ENCODE assay signal across 13 cellular contexts in the genomic region with DNA sequence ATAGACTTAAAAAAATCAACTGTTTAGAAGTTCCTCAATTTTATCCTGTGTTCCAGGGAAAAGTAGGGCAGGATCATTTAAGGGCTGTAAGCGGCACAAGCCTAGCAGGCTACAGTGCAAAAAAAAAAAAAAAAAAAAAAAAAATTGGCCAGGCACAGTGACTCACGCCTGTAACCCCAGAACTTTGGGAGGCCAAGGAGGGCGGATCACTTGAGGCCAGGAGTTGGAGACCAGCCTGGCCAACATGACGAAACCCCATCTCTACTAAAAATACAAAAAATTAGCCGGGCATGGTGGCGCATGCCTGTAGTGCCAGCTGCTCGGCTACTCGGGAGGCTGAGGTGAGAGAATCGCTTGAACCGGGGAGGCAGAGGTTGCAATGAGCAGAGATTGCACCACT. TPM values are rescaled to one million over a fixed set of nuclear protein-coding genes. Genes with fewer than 3 reads are reported as not detected.
"Had no signal": no experiment of that assay in that cellular context is flagged by ENCODE, and none has a peak within 500 bp of the region (broad histone marks: within the 10 kb centered on the region; RNA-seq: fewer than 3 reads in every experiment).

No MANE protein-coding gene starts in this region.

RNA-seq across cellular contexts. Expression of a gene that starts 28.1 kb away (rescaled TPM):
- total RNA-seq: activated CD4-positive, alpha-beta memory T cell treated with anti-CD3 and anti-CD28 coated beads, Interleukin-2, amount 10 ng/mL, durations not matched to agents 7 days and 5 days; activated CD4-positive, alpha-beta T cell treated with anti-CD3 and anti-CD28 coated beads, Interleukin-2, amount 10 ng/mL, durations not matched to agents 7 days and 5 days; activated naive CD4-positive, alpha-beta T cell treated with anti-CD3 and anti-CD28 coated beads, Interleukin-2, amount 50 U/mL, for 72 hours; activated naive CD8-positive, alpha-beta T cell treated with anti-CD3 and anti-CD28 coated beads, Interleukin-2, amount 10 ng/mL, durations not matched to agents 7 days and 5 days; activated T-cell treated with anti-CD3 and anti-CD28 coated beads, Interleukin-2, amount 50 U/mL, for 72 hours; astrocyte; bronchial epithelial cell; endodermal cell; epithelial cell of proximal tubule; foreskin keratinocyte; glomerular endothelial cell; T-helper 2 cell treated with Interferon-gamma antibody and Interleukin-4, amounts not matched to agents 100 ng/mL and 5 ng/mL, for 36 hours; WTC11 had no signal
- polyA plus RNA-seq: foreskin keratinocyte had no signal
